In genomic region chr3:50616003-50616769, GRCh38 we compare ENCODE assay signal across 8 cellular contexts. TPM values are rescaled to one million over a fixed set of nuclear protein-coding genes. Genes with fewer than 3 reads are reported as not detected.
DNase-seq lines count a peak whose midpoint lies in the region; ATAC-seq and TF ChIP-seq lines count a peak whose summit lies in the region.

No MANE protein-coding gene starts in this region.

- H3K4me1 ChIP-seq in DND-41 (ENCODE audit: insufficient read depth, low read length) (peaks cover 76% of the 10 kb centered on the region), H9 (ENCODE audit: insufficient read depth, low read length) (0 out of 2 replicates have a peak, but pooled peaks cover 3% of the 10 kb centered on the region), transverse colon (peaks cover 0 to 46% (median 32%) of the 10 kb centered on the region in 4 donors)

- in situ Hi-C loops in transverse colon (cut with MboI; ENCODE audit: low pct_ligation_motif_present in 1 of 4, low pct_unique_long_range_greater_than_20kb in 1 of 4, low sequenced_read_pairs in 3 of 4), result loop anchor here in 2 of 4 donors (25.0 kb wide), 1 partner anchor 771 kb away; the partner anchor contains the start of genes MANF (in 2 of the 2) and RBM15B (in 2 of the 2)

- peak overlapping the region; percentile 56 for H3K9ac ChIP-seq in DND-41 (ENCODE audit: low read depth, low read length)
- H3K9ac ChIP-seq in H9 (ENCODE audit: extremely low read depth, insufficient read length, low read length), result no peak overlapping the region
- H3K9ac ChIP-seq in SU-DHL-6 (ENCODE audit: low read length), result peak overlapping the region; percentile 38

- TF ChIP-seq CTCF in DND-41 (IDR thresholded peaks at IDR 0.05; ENCODE audit: borderline replicate concordance, extremely low read depth, low read length, poor library complexity, severe bottlenecking) (peak; percentile 99), H9 (conservative IDR thresholded peaks at IDR 0.05) (peak; percentile 98), SU-DHL-6 (IDR thresholded peaks at IDR 0.05; ENCODE audit: insufficient read depth, low read length, poor library complexity, severe bottlenecking) (peak; percentile 79), osteocyte (IDR thresholded peaks at IDR 0.05) (peak; percentile 98), transverse colon (IDR thresholded peaks at IDR 0.05) (peak; percentile 98 to 99 (median 99))

- intact Hi-C loops in Right ventricle myocardium superior (cut with DNase I) (loop anchor here (2.0 to 5.0 kb wide), 3 partner anchors 37 to 771 kb away; partner anchors contain the start of gene MANF), transverse colon (cut with DNase I; ENCODE audit: low total_unique reads) (loop anchor here (5.0 kb wide), 1 partner anchor 761 kb away; no protein-coding TSS in a partner anchor)

- H3K23me2 ChIP-seq in H9 (ENCODE audit: insufficient read length, low read depth, low read length, poor library complexity, severe bottlenecking), result peaks cover 27% of the 10 kb centered on the region

- no peak overlapping the region for H4K8ac ChIP-seq in H9 (replicated peaks; ENCODE audit: insufficient read length, low read depth, low read length)

- H3K18ac ChIP-seq in H9 (ENCODE audit: insufficient read length, low read depth, low read length), result no peak overlapping the region

- no peak overlapping the region for H3K23ac ChIP-seq in H9 (ENCODE audit: insufficient read length, low read depth, low read length)

- peak; percentile 90 for DNase-seq in DND-41
- DNase-seq in H9, result peak; percentile 91
- peak; percentile 55 for DNase-seq in NCI-H1092 treated with DMSO at 0.1 percent for 48 hours (lab: John Stamatoyannopoulos, UW)
- peak; percentile 81 for DNase-seq in activated naive CD8-positive, alpha-beta T cell treated with anti-CD3 and anti-CD28 coated beads, Interleukin-2, amount 10 ng/mL, durations not matched to agents 7 days and 5 days
- peak; percentile 88 for DNase-seq in Right ventricle myocardium superior
- DNase-seq in osteocyte (ENCODE audit: extremely low spot score, unreplicated experiment), result peak; percentile 93
- peak; percentile 92 for DNase-seq in transverse colon

- no peak overlapping the region for H2BK120ac ChIP-seq in H9 (ENCODE audit: low read depth, low read length, poor library complexity, severe bottlenecking)

- H3K4me2 ChIP-seq in DND-41 (ENCODE audit: insufficient read depth, low read length) (peak overlapping the region; percentile 75), H9 (ENCODE audit: insufficient read depth, insufficient read length, low read length) (peak overlapping the region; percentile 83), SU-DHL-6 (ENCODE audit: low read depth, low read length, poor library complexity, severe bottlenecking) (peak overlapping the region; percentile 78)

- H3K9me2 ChIP-seq in SU-DHL-6 (replicated peaks; ENCODE audit: insufficient read depth, low read length), result no peaks in the 10 kb centered on the region

- H2BK5ac ChIP-seq in H9 (ENCODE audit: insufficient read length, low read length), result no peak overlapping the region

- H3K27ac ChIP-seq in DND-41 (ENCODE audit: low read length) (peak overlapping the region; percentile 80), H9 (ENCODE audit: insufficient read length, low read depth, low read length) (no peak overlapping the region), SU-DHL-6 (ENCODE audit: low read depth, low read length) (peak overlapping the region; percentile 29; the same call in 1 of the 2 replicates), transverse colon (peak overlapping the region; percentile 90 to 95 (median 93))

- no peaks in the 10 kb centered on the region for H3K79me1 ChIP-seq in H9 (ENCODE audit: insufficient read depth, low read depth, low read length, poor library complexity, severe bottlenecking)

- no peak overlapping the region for H2BK15ac ChIP-seq in H9 (ENCODE audit: low read depth, low read length)

- POLR2A ChIA-PET in activated naive CD8-positive, alpha-beta T cell treated with anti-CD3 and anti-CD28 coated beads, Interleukin-2, amount 10 ng/mL, durations not matched to agents 7 days and 5 days (lab: Charles Lee), result interaction anchor here (0.6 to 25.9 kb wide), 20 partner anchors 8 to 1367 kb away, joined by 3 to 3572 read pairs (median 5); partner anchors contain the start of genes ACY1, C3orf18, CISH and DOCK3

- no peak overlapping the region for H2AK5ac ChIP-seq in H9 (ENCODE audit: insufficient read length, low read length)

- H3F3A ChIP-seq in SU-DHL-6 (ENCODE audit: insufficient read depth), result no peaks in the 10 kb centered on the region

- H3K56ac ChIP-seq in H9 (ENCODE audit: insufficient read length, low read depth, low read length), result no peak overlapping the region

- TF ChIP-seq POLR2A in transverse colon (IDR thresholded peaks at IDR 0.05), result no peak

- H4K20me1 ChIP-seq in DND-41 (ENCODE audit: insufficient read depth, low read length) (peaks cover 25% of the 10 kb centered on the region), H9 (ENCODE audit: control insufficient read depth, insufficient read depth, insufficient read length) (no peaks in the 10 kb centered on the region), SU-DHL-6 (ENCODE audit: low read depth, low read length) (no peaks in the 10 kb centered on the region)

- H4K5ac ChIP-seq in H9 (ENCODE audit: insufficient read length, low read depth, low read length), result no peak overlapping the region

- ATAC-seq in DND-41 (ENCODE audit: insufficient read depth, low read depth), result peak; percentile 23
- peak; percentile 1 for ATAC-seq in activated naive CD8-positive, alpha-beta T cell treated with anti-CD3 and anti-CD28 coated beads, Interleukin-2, amount 10 ng/mL, durations not matched to agents 7 days and 5 days (ENCODE audit: low read depth)
- peak; percentile 47 for ATAC-seq in Right ventricle myocardium superior (ENCODE audit: poor library complexity)

- no peaks in the 10 kb centered on the region for H3K9me3 Mint-ChIP-seq in H9
- no peaks in the 10 kb centered on the region for H3K9me3 Mint-ChIP-seq in activated naive CD8-positive, alpha-beta T cell treated with anti-CD3 and anti-CD28 coated beads, Interleukin-2, amount 10 ng/mL, durations not matched to agents 7 days and 5 days
- H3K9me3 Mint-ChIP-seq in osteocyte (ENCODE audit: unreplicated experiment), result no peaks in the 10 kb centered on the region

- peaks cover 64% of the 10 kb centered on the region for H3K36me3 ChIP-seq in DND-41 (ENCODE audit: insufficient read depth, low read length)
- H3K36me3 ChIP-seq in SU-DHL-6 (ENCODE audit: low read length), result no peaks in the 10 kb centered on the region
- H3K36me3 ChIP-seq in transverse colon, result no peaks in the 10 kb centered on the region

- no CpG with 5 or more reads among the region's 24 CpGs for WGBS in H9 (ENCODE audit: extremely low coverage, insufficient read length, low lambda C conversion rate)
- 0 to 1% methylated on average over 1 to 24 of the region's 24 CpGs for WGBS in transverse colon (ENCODE audit: low coverage in 1 of 2), 2 donors

- no peak overlapping the region for H3T11ph ChIP-seq in H9 (ENCODE audit: low read length)

- no peak overlapping the region for H2BK20ac ChIP-seq in H9 (ENCODE audit: low read depth, low read length, poor library complexity, severe bottlenecking)

- TF ChIP-seq EP300 in transverse colon (IDR thresholded peaks at IDR 0.05; ENCODE audit: low read depth), result no peak

- H3K27ac Mint-ChIP-seq in H9 (peak overlapping the region in 2 of 3 experiments; percentile 40 to 81; a peak in 3 of 7 replicates), osteocyte (ENCODE audit: unreplicated experiment) (peak overlapping the region; percentile 90)
- peak overlapping the region; percentile 95 for H3K27ac Mint-ChIP-seq in activated naive CD8-positive, alpha-beta T cell treated with anti-CD3 and anti-CD28 coated beads, Interleukin-2, amount 10 ng/mL, durations not matched to agents 7 days and 5 days

- peak overlapping the region; percentile 21 for H2AFZ ChIP-seq in DND-41 (ENCODE audit: low read depth, low read length)
- H2AFZ ChIP-seq in H9 (ENCODE audit: low read length), result no peak overlapping the region
- peak overlapping the region; percentile 73 for H2AFZ ChIP-seq in SU-DHL-6 (ENCODE audit: low read depth, low read length, severe bottlenecking)

- H3K79me2 ChIP-seq in DND-41 (ENCODE audit: insufficient read depth, low read length) (peaks cover 89% of the 10 kb centered on the region), H9 (ENCODE audit: insufficient read depth, low read length) (no peaks in the 10 kb centered on the region), SU-DHL-6 (ENCODE audit: insufficient read depth, low read length) (no peaks in the 10 kb centered on the region)

- H3K27me3 ChIP-seq in DND-41 (ENCODE audit: insufficient read depth, low read length, poor library complexity) (no peaks in the 10 kb centered on the region), H9 (ENCODE audit: insufficient read depth, low read length) (peaks cover 3% of the 10 kb centered on the region; the same call in 1 of the 2 replicates), SU-DHL-6 (ENCODE audit: low read length) (no peaks in the 10 kb centered on the region), transverse colon (no peaks in the 10 kb centered on the region)

- no peak overlapping the region for H2BK12ac ChIP-seq in H9 (ENCODE audit: insufficient read length, low read depth, low read length)

- no peak overlapping the region for H3K14ac ChIP-seq in H9 (ENCODE audit: insufficient read depth, low read length)

- H4K91ac ChIP-seq in H9 (ENCODE audit: insufficient read length, low read depth, low read length), result no peak overlapping the region

- H3K4me3 Mint-ChIP-seq in H9, result peak overlapping the region; percentile 81 to 82
- H3K4me3 Mint-ChIP-seq in activated naive CD8-positive, alpha-beta T cell treated with anti-CD3 and anti-CD28 coated beads, Interleukin-2, amount 10 ng/mL, durations not matched to agents 7 days and 5 days, result peak overlapping the region; percentile 97
- H3K4me3 Mint-ChIP-seq in osteocyte (ENCODE audit: unreplicated experiment), result peak overlapping the region; percentile 86

- H3K27me3 Mint-ChIP-seq in H9 (ENCODE audit: low read depth), result peaks cover 33% of the 10 kb centered on the region
- no peaks in the 10 kb centered on the region for H3K27me3 Mint-ChIP-seq in activated naive CD8-positive, alpha-beta T cell treated with anti-CD3 and anti-CD28 coated beads, Interleukin-2, amount 10 ng/mL, durations not matched to agents 7 days and 5 days
- H3K27me3 Mint-ChIP-seq in osteocyte (ENCODE audit: unreplicated experiment), result no peaks in the 10 kb centered on the region

- peaks cover 0 to 10% (median 6%) of the 10 kb centered on the region in 3 experiments; a peak in 4 of 7 replicates for H3K36me3 Mint-ChIP-seq in H9 (ENCODE audit: insufficient read depth in 1 of 3, low read depth in 3 of 3)
- peaks cover 52% of the 10 kb centered on the region for H3K36me3 Mint-ChIP-seq in activated naive CD8-positive, alpha-beta T cell treated with anti-CD3 and anti-CD28 coated beads, Interleukin-2, amount 10 ng/mL, durations not matched to agents 7 days and 5 days
- H3K36me3 Mint-ChIP-seq in osteocyte (ENCODE audit: unreplicated experiment), result no peaks in the 10 kb centered on the region

- H3K9me3 ChIP-seq in DND-41 (ENCODE audit: insufficient read depth, low read length, severe bottlenecking) (no peaks in the 10 kb centered on the region), H9 (ENCODE audit: control insufficient read depth, low read depth, low read length) (no peaks in the 10 kb centered on the region), SU-DHL-6 (ENCODE audit: insufficient read depth, low read length) (no peaks in the 10 kb centered on the region), transverse colon (no peaks in the 10 kb centered on the region)

- H3K4me3 ChIP-seq in DND-41 (ENCODE audit: low read depth in 1 of 2, low read length in 2 of 2) (peak overlapping the region; percentile 14 to 59; a peak in 3 of 4 replicates), SU-DHL-6 (ENCODE audit: insufficient read depth, low read length, poor library complexity, severe bottlenecking) (peak overlapping the region; percentile 51), transverse colon (peak overlapping the region; percentile 44 to 88 (median 76))

- no peak overlapping the region for H3K4ac ChIP-seq in H9 (ENCODE audit: low read depth, low read length)

- H3K4me1 Mint-ChIP-seq in H9, result peaks cover 22 to 24% of the 10 kb centered on the region in 2 experiments
- H3K4me1 Mint-ChIP-seq in activated naive CD8-positive, alpha-beta T cell treated with anti-CD3 and anti-CD28 coated beads, Interleukin-2, amount 10 ng/mL, durations not matched to agents 7 days and 5 days, result peaks cover 59% of the 10 kb centered on the region
- H3K4me1 Mint-ChIP-seq in osteocyte (ENCODE audit: unreplicated experiment), result peaks cover 22% of the 10 kb centered on the region

RNA-seq across cellular contexts. Expression of gene MAPKAPK3, which starts 0.8 kb away (rescaled TPM):
- total RNA-seq in H9 (2021), result 57.0 and 57.9 TPM in 2 replicates
- 100 to 1,000 TPM; 176 to 195 TPM for total RNA-seq in activated naive CD8-positive, alpha-beta T cell treated with anti-CD3 and anti-CD28 coated beads, Interleukin-2, amount 10 ng/mL, durations not matched to agents 7 days and 5 days
- total RNA-seq in Right ventricle myocardium superior, result 430 TPM
- total RNA-seq in osteocyte, result 24.8 and 31.9 TPM in 2 replicates
- total RNA-seq in transverse colon, result 10 to 100 TPM; 21.3 to 37.8 (median 26.9) TPM

RNA-seq across cellular contexts. Expression of gene CISH, which starts 4.6 kb away (rescaled TPM):
- total RNA-seq in H9 (2021) (1.7 and 2.2 TPM in 2 replicates), Right ventricle myocardium superior (8.0 TPM), osteocyte (1.7 and 2.4 TPM in 2 replicates), transverse colon (10 to 100 TPM in 2 of 4 donors, 1 to 10 TPM in 2; 3.0 to 15.9 (median 9.2) TPM)
- total RNA-seq in activated naive CD8-positive, alpha-beta T cell treated with anti-CD3 and anti-CD28 coated beads, Interleukin-2, amount 10 ng/mL, durations not matched to agents 7 days and 5 days, result 100 to 1,000 TPM; 365 to 400 TPM

RNA-seq across cellular contexts. Expression of gene HEMK1, which starts 46.9 kb away (rescaled TPM):
- total RNA-seq in H9 (2021) (11.6 and 12.5 TPM in 2 replicates), Right ventricle myocardium superior (19.5 TPM), osteocyte (19.9 and 23.1 TPM in 2 replicates), transverse colon (10 to 100 TPM in 1 of 4 donors, 1 to 10 TPM in 3; 7.3 to 11.6 (median 7.9) TPM)
- total RNA-seq in activated naive CD8-positive, alpha-beta T cell treated with anti-CD3 and anti-CD28 coated beads, Interleukin-2, amount 10 ng/mL, durations not matched to agents 7 days and 5 days, result 100 to 1,000 TPM in 1 of 2 experiments, 10 to 100 TPM in 1; 97.4 to 102 TPM

RNA-seq across cellular contexts. Expression of gene C3orf18, which starts 48.6 kb away (rescaled TPM):
- total RNA-seq in H9 (2021), result 5.5 and 7.1 TPM in 2 replicates
- 10 to 100 TPM; 53.2 to 58.4 TPM for total RNA-seq in activated naive CD8-positive, alpha-beta T cell treated with anti-CD3 and anti-CD28 coated beads, Interleukin-2, amount 10 ng/mL, durations not matched to agents 7 days and 5 days
- 53.1 TPM for total RNA-seq in Right ventricle myocardium superior
- 2.2 and 3.9 TPM in 2 replicates for total RNA-seq in osteocyte
- total RNA-seq in transverse colon, result 10 to 100 TPM in 1 of 4 donors, 1 to 10 TPM in 3; 1.9 to 10.2 (median 4.3) TPM

RNA-seq across cellular contexts. Expression of gene DOCK3, which starts 58.5 kb away (rescaled TPM):
- total RNA-seq in H9 (2021) (7.0 and 8.3 TPM in 2 replicates), Right ventricle myocardium superior (3.6 TPM), osteocyte (0.24 and 0.34 TPM in 2 replicates), transverse colon (under 1 TPM; 0.41 to 0.75 (median 0.62) TPM)
- 1 to 10 TPM; 3.3 to 3.4 TPM for total RNA-seq in activated naive CD8-positive, alpha-beta T cell treated with anti-CD3 and anti-CD28 coated beads, Interleukin-2, amount 10 ng/mL, durations not matched to agents 7 days and 5 days

Comparison
In these comparisons a context has a peak if more than half of its experiments do, and no peak if none do; other contexts are left out.
1. RNA of gene CISH, which starts 4.6 kb away (total RNA-seq): 365 to 400 TPM in activated naive CD8-positive, alpha-beta T cell treated with anti-CD3 and anti-CD28 coated beads, Interleukin-2, amount 10 ng/mL, durations not matched to agents 7 days and 5 days; 3.0 to 15.9 TPM in transverse colon, 8.0 TPM in Right ventricle myocardium superior (single experiment), 1.7 to 2.4 TPM in osteocyte and 1.7 to 2.2 TPM in H9; every median in the first group is over 10 times any median in the second.
2. Peak in every context shown above with its lines, with median percentiles within 50 percentile points of each other: ATAC-seq, DNase-seq, H3K4me2 ChIP-seq, H3K4me3 ChIP-seq, CTCF ChIP-seq, H3K27ac Mint-ChIP-seq and H3K4me3 Mint-ChIP-seq.